ENCODE assay signal across 12 cellular contexts in the genomic region with DNA sequence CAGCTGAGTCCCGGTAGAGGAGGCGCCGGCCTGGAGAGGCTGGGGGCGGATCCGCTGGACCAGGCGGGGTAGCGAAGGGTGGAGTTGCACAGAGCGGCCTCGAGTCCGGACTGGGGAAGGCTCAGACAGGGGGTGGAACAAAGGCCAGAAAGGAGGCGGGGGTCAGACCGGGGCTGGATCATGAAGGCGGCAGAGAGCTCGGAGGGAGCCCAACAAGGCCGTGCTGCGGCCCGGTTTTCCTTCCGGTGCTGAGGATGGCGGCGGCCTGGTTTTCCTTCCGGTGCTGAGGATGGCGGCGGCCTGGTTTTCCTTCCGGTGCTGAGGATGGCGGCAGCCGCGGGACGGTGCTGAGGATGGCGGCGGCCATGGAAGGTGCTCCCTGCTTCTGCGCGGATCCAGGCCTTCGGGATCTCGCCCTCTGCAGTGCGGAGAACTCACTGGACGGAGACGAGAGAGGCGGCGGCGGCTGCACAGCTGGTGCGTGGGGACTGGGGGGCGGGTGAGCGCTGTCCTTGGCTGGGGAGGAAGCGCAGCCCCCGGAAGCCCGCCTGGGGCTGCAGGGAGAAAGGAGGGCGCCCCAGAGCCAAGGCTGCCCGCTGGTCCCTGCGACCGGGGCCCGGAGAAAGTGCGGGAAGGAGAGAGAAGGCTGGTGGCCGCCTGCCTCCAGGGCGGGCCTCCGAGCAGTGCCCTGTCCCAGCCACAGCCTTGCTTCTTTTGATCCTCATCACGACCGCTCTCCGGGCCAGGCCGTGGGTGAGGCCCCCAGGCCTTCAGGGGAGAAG.
A peak's percentile ranks its signal among the peaks of the same experiment; 100 is the strongest.
DNase-seq lines count a peak whose midpoint lies in the region; ATAC-seq and TF ChIP-seq lines count a peak whose summit lies in the region.
"Had no signal": no experiment of that assay in that cellular context is flagged by ENCODE, and none has a peak within 500 bp of the region (broad histone marks: within the 10 kb centered on the region; RNA-seq: fewer than 3 reads in every experiment).

No MANE protein-coding gene starts in this region.

- H3K4me3 Mint-ChIP-seq in memory B cell, result peak overlapping the region; percentile 17
- H3K4me3 Mint-ChIP-seq: T-helper 17 cell had no signal

- H3K36me3 Mint-ChIP-seq in memory B cell, result peaks cover 5% of the 10 kb centered on the region
- H3K36me3 Mint-ChIP-seq: CD14-positive monocyte had no signal

- H3K27ac Mint-ChIP-seq in memory B cell, result no peak overlapping the region
- H3K27ac Mint-ChIP-seq: CD14-positive monocyte, T-helper 17 cell had no signal

- H3K36me3 ChIP-seq in vagina, result no peaks in the 10 kb centered on the region
- H3K36me3 ChIP-seq in body of pancreas (replicated peaks in 1 of 2; ENCODE audit: insufficient read depth in 1 of 2, low read depth in 2 of 2), result no peaks in the 10 kb centered on the region

- H3K4me1 Mint-ChIP-seq in memory B cell, result no peaks in the 10 kb centered on the region
- H3K4me1 Mint-ChIP-seq: CD14-positive monocyte, T-helper 17 cell had no signal

- peaks cover 14% of the 10 kb centered on the region for H3K27me3 Mint-ChIP-seq in memory B cell

- H3K9me3 ChIP-seq in vagina (no peaks in the 10 kb centered on the region), body of pancreas (no peaks in the 10 kb centered on the region)

- 62 to 86% methylated on average over 40 to 55 of the region's 59 CpGs for WGBS in body of pancreas, 2 donors

- CTCF ChIA-PET in AG04449 (lab: Yijun Ruan, JAX), result no interaction called here

- H3K27ac ChIP-seq in vagina (no peak overlapping the region), body of pancreas (no peak overlapping the region)

- H3K4me1 ChIP-seq in vagina, result no peaks in the 10 kb centered on the region
- H3K4me1 ChIP-seq in body of pancreas, result no peaks in the 10 kb centered on the region

- ATAC-seq in HG03196 (IDR thresholded peaks at IDR 0.05; ENCODE audit: unreplicated experiment) (peak; percentile 79), memory B cell (ENCODE audit: low read depth) (no peak), GM19395 (IDR thresholded peaks at IDR 0.05; ENCODE audit: unreplicated experiment) (no peak), HG02610 (IDR thresholded peaks at IDR 0.05; ENCODE audit: unreplicated experiment) (no peak), body of pancreas (no peak)
- ATAC-seq: T-helper 17 cell had no signal

- peaks cover 4% of the 10 kb centered on the region for H3K9me3 Mint-ChIP-seq in memory B cell

- no peak for TF ChIP-seq POLR2A in vagina (IDR thresholded peaks at IDR 0.05)
- no peak for TF ChIP-seq POLR2A in body of pancreas (IDR thresholded peaks at IDR 0.05)

- TF ChIP-seq CTCF in AG04449 (IDR thresholded peaks at IDR 0.05; ENCODE audit: insufficient read depth, low read length, missing control alignments) (no peak), vagina (IDR thresholded peaks at IDR 0.05) (no peak), body of pancreas (IDR thresholded peaks at IDR 0.05) (no peak)

- DNase-seq in AG04449 (ENCODE audit: low read depth, low spot score) (no peak), dermis blood vessel endothelial cell (peak; percentile 2), memory B cell (ENCODE audit: low spot score in 2 of 2) (no peak), vagina (ENCODE audit: extremely low spot score in 2 of 2) (no peak), body of pancreas (no peak)
- DNase-seq: central memory CD4-positive, alpha-beta T cell; NCI-H510A; T-helper 17 cell had no signal

- peak overlapping the region; percentile 29 for H3K4me3 ChIP-seq in AG04449 (ENCODE audit: low read depth, low read length)
- H3K4me3 ChIP-seq in vagina, result peak overlapping the region in 1 of 2 donors; percentile 16
- H3K4me3 ChIP-seq in body of pancreas, result no peak overlapping the region

- POLR2A ChIA-PET in AG04449 (lab: Yijun Ruan, JAX), result no interaction called here

- intact Hi-C loops in vagina (cut with DNase I) (no loop called here), body of pancreas (cut with DNase I) (no loop called here)

- H3K27me3 ChIP-seq in vagina, result no peaks in the 10 kb centered on the region
- no peaks in the 10 kb centered on the region for H3K27me3 ChIP-seq in body of pancreas
